In the genomic region with DNA sequence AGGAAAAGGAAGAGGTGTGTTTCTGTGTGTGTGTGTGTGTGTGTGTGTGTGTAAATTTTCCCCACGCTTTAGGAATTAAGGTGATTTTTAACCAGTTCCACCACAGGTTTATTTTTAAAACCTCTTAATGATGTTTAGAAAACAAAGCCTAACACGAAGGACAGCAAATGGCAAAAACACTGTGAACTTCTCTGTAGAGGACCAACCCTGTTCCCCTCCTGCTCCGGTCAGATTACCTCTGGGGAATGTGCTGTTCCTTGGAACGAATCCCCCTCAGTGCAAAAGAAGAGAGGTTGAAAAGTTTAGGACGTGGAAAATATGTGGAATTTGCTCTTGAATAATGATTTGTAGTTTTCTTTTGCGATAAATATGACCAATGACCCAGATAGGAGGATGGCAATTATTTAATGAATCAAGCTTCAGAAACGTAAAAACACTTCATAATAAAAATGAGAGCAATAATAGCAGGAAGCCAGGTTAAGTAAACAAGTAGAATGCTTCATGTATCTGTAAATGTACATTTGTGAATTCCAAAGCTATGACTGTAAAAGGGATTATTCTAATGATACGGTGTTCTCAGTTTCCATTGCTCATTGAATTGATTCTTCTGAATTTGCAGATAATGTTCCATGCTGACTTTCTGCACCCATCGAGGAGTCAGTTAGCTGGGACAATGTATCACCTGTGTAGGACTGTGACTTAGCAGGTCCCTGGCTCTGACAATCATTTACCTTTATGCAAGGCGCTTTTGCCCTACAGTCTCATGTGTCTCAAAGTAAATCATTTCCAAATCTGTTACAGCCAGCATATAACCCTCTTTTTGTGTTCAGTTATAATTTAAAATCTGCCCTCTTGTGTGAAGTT, we compare ENCODE assay signal across 10 cellular contexts.
DNase-seq lines count a peak whose midpoint lies in the region; ATAC-seq, FAIRE-seq and TF ChIP-seq lines count a peak whose summit lies in the region.
"Had no signal": no experiment of that assay in that cellular context is flagged by ENCODE, and none has a peak within 500 bp of the region (broad histone marks: within the 10 kb centered on the region; RNA-seq: fewer than 3 reads in every experiment).

No MANE protein-coding gene starts in this region.

- H2BK15ac ChIP-seq in mesendoderm (replicated peaks; ENCODE audit: low read depth), result no peak overlapping the region

- H2BK5ac ChIP-seq in mesendoderm (ENCODE audit: low read length), result no peak overlapping the region

- TF ChIP-seq CTCF in gastroesophageal sphincter (IDR thresholded peaks at IDR 0.05), result no peak

- peak overlapping the region; percentile 87 for H3K27ac ChIP-seq in SJCRH30
- H3K27ac ChIP-seq in mesendoderm (ENCODE audit: low read depth, low read length), result no peak overlapping the region
- no peak overlapping the region for H3K27ac ChIP-seq in gastroesophageal sphincter

- TF ChIP-seq EP300 in gastroesophageal sphincter (IDR thresholded peaks at IDR 0.05), result no peak

- H3K9me3 ChIP-seq in SJCRH30 (replicated peaks), result no peaks in the 10 kb centered on the region; the same call in 1 of the 2 replicates
- H3K9me3 ChIP-seq in gastroesophageal sphincter, result no peaks in the 10 kb centered on the region

- H3K27me3 ChIP-seq in SJCRH30 (no peaks in the 10 kb centered on the region), mesendoderm (ENCODE audit: insufficient read depth, low read length, poor library complexity) (no peaks in the 10 kb centered on the region), gastroesophageal sphincter (no peaks in the 10 kb centered on the region)

- H3K4me3 ChIP-seq in SJCRH30 (peak overlapping the region; percentile 26), mesendoderm (ENCODE audit: low read length) (no peak overlapping the region), gastroesophageal sphincter (no peak overlapping the region)

- H3K36me3 ChIP-seq in SJCRH30 (no peaks in the 10 kb centered on the region), mesendoderm (ENCODE audit: control insufficient read depth, insufficient read depth, low read length) (no peaks in the 10 kb centered on the region), gastroesophageal sphincter (no peaks in the 10 kb centered on the region)

- no peaks in the 10 kb centered on the region for H3K79me2 ChIP-seq in mesendoderm (ENCODE audit: control insufficient read depth, insufficient read depth, low read length)

- H2BK120ac ChIP-seq in mesendoderm (ENCODE audit: low read depth, low read length), result no peak overlapping the region

- no peak overlapping the region for H2AK5ac ChIP-seq in mesendoderm (ENCODE audit: low read length)

- H4K8ac ChIP-seq in mesendoderm (ENCODE audit: low read depth, low read length), result no peak overlapping the region

- no peak overlapping the region for H3K23ac ChIP-seq in mesendoderm (ENCODE audit: low read length)

- H3K4me1 ChIP-seq in SJCRH30 (peaks cover 27% of the 10 kb centered on the region), mesendoderm (ENCODE audit: control insufficient read depth, low read depth, low read length) (no peaks in the 10 kb centered on the region), gastroesophageal sphincter (no peaks in the 10 kb centered on the region)

- peak; percentile 53 to 68 for DNase-seq in SJCRH30
- no peak for DNase-seq in mesendoderm
- no peak for DNase-seq in RCC 7860 (ENCODE audit: low spot score)
- no peak for DNase-seq in G401 (ENCODE audit: low spot score)
- no peak for DNase-seq in SW 1271 (lab: John Stamatoyannopoulos, UW)
- DNase-seq: stimulated activated naive CD4-positive, alpha-beta T cell treated with Interleukin-2 at 50 U/mL for 16 hours; T-helper 17 cell had no signal

- H3K18ac ChIP-seq in mesendoderm (ENCODE audit: low read length), result peak overlapping the region; percentile 28

- H3K9ac ChIP-seq in mesendoderm (ENCODE audit: low read length), result no peak overlapping the region

- no peak for TF ChIP-seq POLR2A in gastroesophageal sphincter (IDR thresholded peaks at IDR 0.05)

- FAIRE-seq in RCC 7860 (lab: Jason Lieb, UNC), result no peak

- no peak overlapping the region for H3K4me2 ChIP-seq in mesendoderm (ENCODE audit: low read length)

- WGBS in mesendoderm (ENCODE audit: extremely low coverage, insufficient coverage, low lambda C conversion rate), result 100% methylated on average over 2 of the region's 10 CpGs
- WGBS in gastroesophageal sphincter (ENCODE audit: low coverage in 1 of 2), 2 donors, result 49 to 54% methylated on average over 8 to 10 of the region's 10 CpGs

- H3K4ac ChIP-seq in mesendoderm (ENCODE audit: low read depth, low read length), result no peak overlapping the region

- no peak overlapping the region for H4K5ac ChIP-seq in mesendoderm (ENCODE audit: low read length)

- no peak overlapping the region for H3K56ac ChIP-seq in mesendoderm (ENCODE audit: low read length)

- in situ Hi-C loops in G401 (cut with HindIII; ENCODE audit: low sequenced_read_pairs), result no loop called here

- ATAC-seq in GM18873 (IDR thresholded peaks at IDR 0.05; ENCODE audit: low FRiP score, unreplicated experiment) (peak; percentile 83), HG02678 (IDR thresholded peaks at IDR 0.05; ENCODE audit: unreplicated experiment) (peak; percentile 77), gastroesophageal sphincter (no peak)
- ATAC-seq: T-helper 17 cell had no signal

- no peaks in the 10 kb centered on the region for H3K79me1 ChIP-seq in mesendoderm (ENCODE audit: low read length)

Comparison
In these comparisons a context has a peak if more than half of its experiments do, and no peak if none do; other contexts are left out.
1. DNase-seq: peak in SJCRH30 (2 of 2); none in mesendoderm (single experiment), RCC 7860 (single experiment), G401 (single experiment) and SW 1271 (0 of 2).